Comparison of ENCODE assay signal across 12 cellular contexts in the genomic region with DNA sequence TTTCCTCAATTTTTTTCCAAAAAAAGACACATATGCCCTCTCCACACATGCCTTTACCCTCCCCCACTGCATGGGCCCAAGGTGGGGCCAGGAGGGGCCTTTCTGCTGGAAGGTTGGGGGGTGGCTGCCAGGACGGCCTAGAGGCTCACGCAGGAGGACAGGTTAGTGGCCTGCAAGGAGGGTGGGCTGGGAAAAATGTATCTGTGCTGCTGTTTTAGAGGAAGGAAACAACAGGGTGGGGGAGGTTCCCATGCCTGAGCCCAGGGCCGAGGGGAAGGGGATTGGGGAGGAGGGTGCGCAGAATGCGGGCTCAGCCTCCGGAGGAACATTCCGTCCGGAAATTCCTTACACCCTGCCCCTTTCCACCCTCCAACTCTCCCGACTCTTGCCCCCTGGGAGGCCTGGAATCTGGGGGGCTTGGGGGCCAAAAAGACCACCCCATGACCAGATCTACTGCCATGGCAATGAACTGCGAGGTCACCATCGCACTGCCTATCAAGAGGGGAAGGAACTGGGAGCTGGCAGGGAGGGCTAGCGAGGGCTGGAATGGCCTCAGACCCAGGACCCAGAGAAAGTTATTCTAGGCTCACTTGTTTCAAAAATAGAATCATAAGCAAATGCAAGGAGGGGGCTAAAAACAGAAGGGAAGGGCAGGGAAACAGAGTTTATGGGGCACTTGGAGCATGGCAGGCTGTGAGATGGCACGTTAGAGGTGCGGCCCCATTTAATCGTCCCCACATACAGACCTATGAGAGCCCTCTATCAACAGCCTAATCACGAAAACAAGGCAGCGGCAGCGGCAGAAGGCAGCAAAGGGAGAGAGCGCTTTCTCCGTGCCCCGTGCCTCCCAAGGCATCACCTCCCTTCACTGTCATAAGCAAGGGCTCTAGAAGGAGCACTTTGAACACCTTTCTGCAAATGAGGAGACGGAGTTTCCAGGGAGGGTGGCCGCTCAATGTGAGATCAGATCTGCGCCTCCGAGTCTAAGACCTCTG.
DNase-seq lines count a peak whose midpoint lies in the region; TF ChIP-seq lines count a peak whose summit lies in the region.
"Had no signal": no experiment of that assay in that cellular context is flagged by ENCODE, and none has a peak within 500 bp of the region (broad histone marks: within the 10 kb centered on the region; RNA-seq: fewer than 3 reads in every experiment).

No MANE protein-coding gene starts in this region.

- DNase-seq in esophagus squamous epithelium (lab: John Stamatoyannopoulos, UW): no peak
- DNase-seq in NCI-H774 (lab: John Stamatoyannopoulos, UW): no peak
- DNase-seq in NCI-H748 treated with DMSO at 0.1 percent for 48 hours (lab: John Stamatoyannopoulos, UW): no peak
- no peak for DNase-seq in MG63
- no peak for DNase-seq in activated CD4-positive, alpha-beta T cell treated with anti-CD3 and anti-CD28 coated beads, Interleukin-2, amount 50 U/mL, for 1 hour
- DNase-seq: activated T-cell treated with anti-CD3 and anti-CD28 coated beads, Interleukin-2, amount 50 U/mL, for 48 hours; EL; KG1; NCI-H1930 had no signal

- TF ChIP-seq CTCF in esophagus squamous epithelium (IDR thresholded peaks at IDR 0.05): no peak

- H3K27ac ChIP-seq in HUES64 (ENCODE audit: low read depth, low read length) (no peak overlapping the region), esophagus squamous epithelium (peak overlapping the region; percentile 72 to 95 (median 92)), temporal lobe (ENCODE audit: low read depth, low read length) (peak overlapping the region; percentile 60)

- WGBS in HUES64: 53% methylated on average over 24 of the region's 25 CpGs
- 57 to 63% methylated on average over 24 to 25 of the region's 25 CpGs for WGBS in esophagus squamous epithelium, 2 donors

- H3K36me3 ChIP-seq in HUES64 (ENCODE audit: insufficient read depth, low read length): no peaks in the 10 kb centered on the region
- peaks cover 0 to 10% (median 6%) of the 10 kb centered on the region in 3 donors for H3K36me3 ChIP-seq in esophagus squamous epithelium
- H3K36me3 ChIP-seq in mucosa of stomach (ENCODE audit: control insufficient read depth, insufficient read depth, low read length): no peaks in the 10 kb centered on the region
- H3K36me3 ChIP-seq in MG63: peaks cover 9% of the 10 kb centered on the region

- 0 out of 2 replicates have a peak, but pooled peaks cover 6% of the 10 kb centered on the region for H3K27me3 ChIP-seq in HUES64 (ENCODE audit: insufficient read depth, low read length)
- H3K27me3 ChIP-seq in esophagus squamous epithelium: no peaks in the 10 kb centered on the region
- no peaks in the 10 kb centered on the region for H3K27me3 ChIP-seq in mucosa of stomach (ENCODE audit: control insufficient read depth, insufficient read depth, low read length)
- H3K27me3 ChIP-seq in MG63: no peaks in the 10 kb centered on the region

- H3K4me1 ChIP-seq in HUES64 (ENCODE audit: insufficient read depth, low read length): 0 out of 2 replicates have a peak, but pooled peaks cover 6% of the 10 kb centered on the region
- H3K4me1 ChIP-seq in esophagus squamous epithelium: peaks cover 34 to 100% (median 93%) of the 10 kb centered on the region in 3 donors
- peaks cover 27% of the 10 kb centered on the region for H3K4me1 ChIP-seq in mucosa of stomach (ENCODE audit: control insufficient read depth, insufficient read depth, low read length)

- no peak overlapping the region for H3K9ac ChIP-seq in HUES64 (ENCODE audit: low read depth, low read length)
- peak overlapping the region; percentile 33 for H3K9ac ChIP-seq in mucosa of stomach (ENCODE audit: low read length)

- peak overlapping the region; percentile 33; the same call in 1 of the 2 replicates for H3K4me3 ChIP-seq in HUES64 (ENCODE audit: low read length)
- H3K4me3 ChIP-seq in esophagus squamous epithelium: peak overlapping the region in 1 of 4 donors; percentile 29
- H3K4me3 ChIP-seq in mucosa of stomach (ENCODE audit: low read length): no peak overlapping the region
- no peak overlapping the region for H3K4me3 ChIP-seq in MG63

- H3K9me3 ChIP-seq in HUES64 (ENCODE audit: insufficient read depth, low read depth, low read length) (no peaks in the 10 kb centered on the region), esophagus squamous epithelium (no peaks in the 10 kb centered on the region), mucosa of stomach (ENCODE audit: control insufficient read depth, low read length) (no peaks in the 10 kb centered on the region), MG63 (no peaks in the 10 kb centered on the region)

- intact Hi-C loops in esophagus squamous epithelium (cut with DNase I): no loop called here

- TF ChIP-seq POLR2A in esophagus squamous epithelium (IDR thresholded peaks at IDR 0.05): no peak
